Comparison of ENCODE assay signal across 15 cellular contexts in the genomic region with DNA sequence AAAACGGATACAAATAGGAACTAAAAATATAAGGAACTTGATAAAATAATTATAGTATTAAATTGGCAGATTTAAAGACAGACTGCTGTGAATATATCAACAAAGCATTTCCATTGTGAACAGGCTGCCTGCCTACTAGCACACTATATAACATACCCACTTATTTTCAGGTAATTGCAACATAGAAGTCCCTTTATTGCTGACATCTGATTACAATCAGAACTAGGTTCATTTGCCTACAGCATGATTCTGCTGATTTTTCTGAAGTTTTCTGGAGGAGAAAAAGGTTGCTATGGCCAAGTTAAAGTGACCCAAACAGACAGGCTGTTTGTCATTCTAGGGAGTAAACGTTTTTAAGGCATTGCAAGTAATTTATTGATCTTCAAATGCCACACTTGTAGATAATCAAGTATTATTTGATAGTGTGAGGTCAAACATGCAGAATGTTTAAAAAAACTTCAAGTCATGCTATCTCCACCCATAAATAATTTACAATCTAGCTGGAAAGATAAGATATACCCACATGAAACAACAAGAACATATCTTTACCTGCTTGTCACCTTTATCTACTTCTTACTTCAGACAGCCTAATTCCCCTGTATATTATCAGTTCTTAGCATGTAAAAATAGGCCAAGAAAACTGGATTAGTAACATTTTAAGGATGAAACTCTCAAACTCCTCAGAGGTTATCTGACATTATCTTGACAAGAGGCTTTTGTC.
"Had no signal": no experiment of that assay in that cellular context is flagged by ENCODE, and none has a peak within 500 bp of the region (broad histone marks: within the 10 kb centered on the region; RNA-seq: fewer than 3 reads in every experiment).

No MANE protein-coding gene starts in this region.

- H3K27me3 Mint-ChIP-seq: activated CD4-positive, alpha-beta memory T cell treated with anti-CD3 and anti-CD28 coated beads, Interleukin-2, amount 10 ng/mL, durations not matched to agents 7 days and 5 days had no signal

- H3K4me1 ChIP-seq: colonic mucosa had no signal

- H3K4me3 Mint-ChIP-seq: activated CD4-positive, alpha-beta memory T cell treated with anti-CD3 and anti-CD28 coated beads, Interleukin-2, amount 10 ng/mL, durations not matched to agents 7 days and 5 days; neural crest cell had no signal

- H3K36me3 ChIP-seq: adrenal gland, colonic mucosa, ovary, vagina had no signal

- ATAC-seq: left colon, mucosa of descending colon had no signal

- H3K9me3 Mint-ChIP-seq: activated CD4-positive, alpha-beta memory T cell treated with anti-CD3 and anti-CD28 coated beads, Interleukin-2, amount 10 ng/mL, durations not matched to agents 7 days and 5 days; neural crest cell had no signal

- H3K9me3 ChIP-seq: adrenal gland, colonic mucosa, mucosa of descending colon, ovary, vagina had no signal

- H3K27ac Mint-ChIP-seq: activated CD4-positive, alpha-beta memory T cell treated with anti-CD3 and anti-CD28 coated beads, Interleukin-2, amount 10 ng/mL, durations not matched to agents 7 days and 5 days had no signal

- H3K4me3 ChIP-seq: adrenal gland, colonic mucosa, lung, mucosa of descending colon, ovary, vagina had no signal

- H3K27ac ChIP-seq: adrenal gland, colonic mucosa, ovary, vagina had no signal

- DNase-seq: activated CD4-positive, alpha-beta memory T cell treated with anti-CD3 and anti-CD28 coated beads, Interleukin-2, amount 10 ng/mL, durations not matched to agents 7 days and 5 days; activated naive CD4-positive, alpha-beta T cell; adrenal gland; caudate nucleus; colonic mucosa; left colon; mucosa of descending colon; ovary; retina; stimulated activated CD4-positive, alpha-beta T cell treated with anti-CD3 and anti-CD28 coated beads, Interleukin-15, amount 100 ng/mL, for 24 hours; stimulated activated CD4-positive, alpha-beta T cell treated with anti-CD3 and anti-CD28 coated beads, Interleukin-4, amount 100 ng/mL, for 24 hours; SW 1271 had no signal

- H3K27me3 ChIP-seq: adrenal gland, colonic mucosa, ovary, vagina had no signal
